9 cellular contexts compared by ENCODE assay signal in the genomic region with DNA sequence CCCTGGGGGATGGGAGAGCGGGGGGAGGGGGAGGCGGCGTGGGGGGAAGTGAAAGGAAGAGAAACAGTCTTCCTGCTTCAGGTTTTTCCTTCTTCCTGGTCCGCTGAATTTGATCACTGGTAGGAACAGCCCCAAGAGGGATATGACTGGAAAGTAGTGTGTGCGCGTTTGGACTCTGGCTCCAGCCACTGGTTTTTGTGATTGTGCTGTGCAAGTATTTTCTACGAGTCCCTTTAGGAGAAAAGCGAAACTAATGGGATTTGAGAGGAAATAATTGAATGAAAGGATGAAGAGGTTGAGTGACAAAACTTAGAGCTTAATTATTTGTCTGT. TPM values are rescaled to one million over a fixed set of nuclear protein-coding genes. Genes with fewer than 3 reads are reported as not detected.
DNase-seq lines count a peak whose midpoint lies in the region; ATAC-seq and TF ChIP-seq lines count a peak whose summit lies in the region.
"Had no signal": no experiment of that assay in that cellular context is flagged by ENCODE, and none has a peak within 500 bp of the region (broad histone marks: within the 10 kb centered on the region; RNA-seq: fewer than 3 reads in every experiment).

No MANE protein-coding gene starts in this region.

- H3K36me3 Mint-ChIP-seq in chondrocyte (ENCODE audit: low read depth) = no peaks in the 10 kb centered on the region
- peaks cover 3% of the 10 kb centered on the region for H3K36me3 Mint-ChIP-seq in type B pancreatic cell

- peak in 1 of 2 donors; percentile 44 for ATAC-seq in lower lobe of right lung

- H3K4me3 Mint-ChIP-seq in chondrocyte (ENCODE audit: unreplicated experiment) (peak overlapping the region; percentile 90), type B pancreatic cell (peak overlapping the region; percentile 95)

- H3K27me3 ChIP-seq in lower lobe of right lung (ENCODE audit: low read depth) = no peaks in the 10 kb centered on the region
- H3K27me3 ChIP-seq: BLaER1 had no signal

- H3K27ac Mint-ChIP-seq in chondrocyte (ENCODE audit: unreplicated experiment) (peak overlapping the region; percentile 95), type B pancreatic cell (peak overlapping the region; percentile 86)

- no peaks in the 10 kb centered on the region for H3K36me3 ChIP-seq in lower lobe of right lung
- H3K36me3 ChIP-seq: BLaER1 had no signal

- no peaks in the 10 kb centered on the region for H3K27me3 Mint-ChIP-seq in chondrocyte (ENCODE audit: low read depth)
- H3K27me3 Mint-ChIP-seq in type B pancreatic cell = no peaks in the 10 kb centered on the region

- intact Hi-C loops in lower lobe of right lung (cut with DNase I) = no loop called here

- H3K4me1 Mint-ChIP-seq in chondrocyte (ENCODE audit: low read depth) (peaks cover 27% of the 10 kb centered on the region), type B pancreatic cell (ENCODE audit: unreplicated experiment) (no peaks in the 10 kb centered on the region)

- TF ChIP-seq CTCF in chondrocyte (IDR thresholded peaks at IDR 0.05) = no peak
- no peak for TF ChIP-seq CTCF in lower lobe of right lung (IDR thresholded peaks at IDR 0.05)
- no peak for TF ChIP-seq CTCF in type B pancreatic cell (conservative IDR thresholded peaks at IDR 0.05)

- peak; percentile 12 for DNase-seq in NCI-H1694 treated with DMSO at 0.1 percent for 48 hours (lab: John Stamatoyannopoulos, UW)
- no peak for DNase-seq in NCI-H1694 (lab: John Stamatoyannopoulos, UW)
- no peak for DNase-seq in chondrocyte (ENCODE audit: low spot score)
- DNase-seq in lower lobe of right lung = no peak
- no peak for DNase-seq in type B pancreatic cell (ENCODE audit: extremely low spot score, unreplicated experiment)
- no peak for DNase-seq in cerebellar cortex (ENCODE audit: low spot score)
- DNase-seq in NCI-H1930 (lab: John Stamatoyannopoulos, UW) = no peak
- DNase-seq in ureter (ENCODE audit: low spot score) = no peak

- H3K4me1 ChIP-seq in lower lobe of right lung = no peaks in the 10 kb centered on the region
- H3K4me1 ChIP-seq: BLaER1 had no signal

- H3K9me3 ChIP-seq in lower lobe of right lung = no peaks in the 10 kb centered on the region

- H3K9me3 Mint-ChIP-seq in chondrocyte (ENCODE audit: low read depth) (peaks cover 3% of the 10 kb centered on the region), type B pancreatic cell (peaks cover 3% of the 10 kb centered on the region)

- H3K4me3 ChIP-seq in lower lobe of right lung = peak overlapping the region; percentile 66
- H3K4me3 ChIP-seq: BLaER1 had no signal

- H3K27ac ChIP-seq in lower lobe of right lung = peak overlapping the region; percentile 76
- H3K27ac ChIP-seq: BLaER1 had no signal

RNA-seq across cellular contexts. Expression of a gene that starts 0.8 kb away (rescaled TPM):
- 10.8 to 11.6 TPM (median 11.6 TPM) in 3 replicates for total RNA-seq in chondrocyte
- total RNA-seq in lower lobe of right lung = 16.2 TPM
- total RNA-seq in type B pancreatic cell (ENCODE audit: low replicate concordance) = 6.3 and 8.2 TPM in 2 replicates
- 11.0 TPM for total RNA-seq in ureter
